In the genomic region with DNA sequence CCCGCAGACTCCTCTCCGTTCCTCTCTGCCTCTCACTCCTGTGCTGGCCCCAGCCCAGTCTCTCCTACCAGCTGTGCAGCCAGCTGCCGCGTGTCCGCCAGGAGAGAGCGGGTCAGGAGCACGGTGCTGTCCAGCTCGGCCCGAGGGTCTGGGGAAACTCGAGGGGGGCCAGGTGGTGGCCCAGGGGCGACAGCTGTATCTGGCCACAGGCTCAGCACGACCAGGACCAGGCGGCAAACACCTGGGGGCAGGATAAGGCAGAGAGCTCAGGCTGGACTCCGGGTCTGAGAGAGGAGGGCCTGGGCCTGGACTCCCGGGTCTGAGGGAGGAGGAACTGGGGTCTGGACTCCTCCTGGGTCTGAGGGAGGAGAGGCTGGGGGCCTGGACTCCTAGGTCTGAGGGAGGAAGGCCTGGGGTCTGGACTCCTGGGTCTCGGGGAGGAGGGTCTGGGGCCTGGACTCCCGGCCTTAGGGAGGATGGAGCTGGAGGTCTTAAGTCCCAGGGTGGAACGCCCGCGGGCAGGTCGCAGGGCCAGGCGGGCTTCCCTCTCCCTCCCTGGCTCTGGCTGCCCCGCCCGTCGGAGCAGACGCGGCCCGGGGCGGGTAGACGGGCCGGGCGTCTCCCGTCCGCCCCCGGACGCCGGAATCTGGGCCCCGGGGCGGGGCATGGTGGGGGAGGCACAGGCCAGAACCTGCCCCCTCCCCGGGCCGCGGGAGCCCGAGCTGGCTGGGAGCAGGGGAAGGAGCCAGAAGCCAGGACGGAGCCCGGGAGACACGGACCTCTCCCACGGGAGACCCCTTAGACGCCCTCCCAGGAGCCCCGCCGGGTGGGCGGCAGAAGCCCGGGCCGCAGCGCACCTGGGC, we compare ENCODE assay signal across 12 cellular contexts. TPM values are rescaled to one million over a fixed set of nuclear protein-coding genes. Genes with fewer than 3 reads are reported as not detected.
DNase-seq lines count a peak whose midpoint lies in the region; ATAC-seq, FAIRE-seq and TF ChIP-seq lines count a peak whose summit lies in the region.
"Had no signal": no experiment of that assay in that cellular context is flagged by ENCODE, and none has a peak within 500 bp of the region (broad histone marks: within the 10 kb centered on the region; RNA-seq: fewer than 3 reads in every experiment).

No MANE protein-coding gene starts in this region.

- no peak overlapping the region for H3K27ac ChIP-seq in thyroid gland

- no peaks in the 10 kb centered on the region for H3K36me3 ChIP-seq in thyroid gland

- no peak overlapping the region for H3K27ac Mint-ChIP-seq in activated T-cell treated with anti-CD3 and anti-CD28 coated beads, Interleukin-2, amount 50 U/mL, for 72 hours

- H3K4me3 Mint-ChIP-seq in activated T-cell treated with anti-CD3 and anti-CD28 coated beads, Interleukin-2, amount 50 U/mL, for 72 hours = peak overlapping the region; percentile 36 to 61

- no peak for TF ChIP-seq POLR2A in thyroid gland (IDR thresholded peaks at IDR 0.05)

- DNase-seq in stimulated activated naive CD4-positive, alpha-beta T cell treated with Interleukin-2 at 50 U/mL for 16 hours (lab: John Stamatoyannopoulos, UW) = peak; percentile 10
- DNase-seq in stimulated activated naive CD4-positive, alpha-beta T cell (lab: John Stamatoyannopoulos, UW) = no peak
- peak; percentile 53 to 57 for DNase-seq in activated T-cell treated with anti-CD3 and anti-CD28 coated beads, Interleukin-2, amount 50 U/mL, for 72 hours
- DNase-seq in iPS-NIHi7 (ENCODE audit: extremely low spot score) (peak; percentile 70), anterior cingulate cortex (lab: John Stamatoyannopoulos, UW) (no peak), thyroid gland (no peak), D721Med (ENCODE audit: insufficient read length, low spot score) (no peak)

- H3K36me3 Mint-ChIP-seq in activated T-cell treated with anti-CD3 and anti-CD28 coated beads, Interleukin-2, amount 50 U/mL, for 72 hours (ENCODE audit: insufficient read depth in 2 of 2) = peaks cover 4 to 6% of the 10 kb centered on the region in 2 donors

- peaks cover 0 to 15% of the 10 kb centered on the region in 2 donors for H3K4me1 ChIP-seq in thyroid gland

- no peaks in the 10 kb centered on the region for H3K9me3 Mint-ChIP-seq in activated T-cell treated with anti-CD3 and anti-CD28 coated beads, Interleukin-2, amount 50 U/mL, for 72 hours

- peaks cover 34% of the 10 kb centered on the region for H3K27me3 Mint-ChIP-seq in activated T-cell treated with anti-CD3 and anti-CD28 coated beads, Interleukin-2, amount 50 U/mL, for 72 hours (ENCODE audit: low read depth)

- TF ChIP-seq CTCF in thyroid gland (IDR thresholded peaks at IDR 0.05) (no peak), D721Med (IDR thresholded peaks at IDR 0.05; ENCODE audit: insufficient read depth, missing control alignments) (no peak)

- peak; percentile 39 to 48 for ATAC-seq in activated T-cell treated with anti-CD3 and anti-CD28 coated beads, Interleukin-2, amount 50 U/mL, for 72 hours (replicated peaks in 1 of 2)
- ATAC-seq in GM19467 (IDR thresholded peaks at IDR 0.05; ENCODE audit: unreplicated experiment) = no peak

- WGBS in thyroid gland, 2 donors = 18 to 25% methylated on average over 9 to 16 of the region's 54 CpGs

- H3K4me3 ChIP-seq in thyroid gland (replicated peaks in 1 of 3) = peak overlapping the region in 1 of 3 donors; percentile 9

- intact Hi-C loops in thyroid gland (cut with DNase I) = no loop called here

- peaks cover 19% of the 10 kb centered on the region for H3K4me1 Mint-ChIP-seq in activated T-cell treated with anti-CD3 and anti-CD28 coated beads, Interleukin-2, amount 50 U/mL, for 72 hours (ENCODE audit: low read depth)

- no peak for FAIRE-seq in D721Med (lab: Jason Lieb, UNC)
- FAIRE-seq: GM18507 had no signal

- H3K9me3 ChIP-seq in thyroid gland = no peaks in the 10 kb centered on the region

- peaks cover 33% of the 10 kb centered on the region for H3K27me3 ChIP-seq in thyroid gland

RNA-seq across cellular contexts. Expression of gene IL11, which starts 1.3 kb away (rescaled TPM):
- 1 to 10 TPM; 4.0 to 5.4 TPM for total RNA-seq in activated T-cell treated with anti-CD3 and anti-CD28 coated beads, Interleukin-2, amount 50 U/mL, for 72 hours
- not detected for total RNA-seq in thyroid gland
- total RNA-seq: mesenteric fat pad, ureter had no signal

RNA-seq across cellular contexts. Expression of gene GARIN5B, which starts 5.9 kb away (rescaled TPM):
- under 1 TPM in 1 of 2 donors, not detected in 1; 0.07 TPM for total RNA-seq in activated T-cell treated with anti-CD3 and anti-CD28 coated beads, Interleukin-2, amount 50 U/mL, for 72 hours
- not detected for total RNA-seq in thyroid gland
- total RNA-seq: mesenteric fat pad; T-helper 1 cell treated with Interleukin-12 subunit alpha and Interleukin-12 subunit beta and Interleukin-4 antibody, amounts not matched to agents 30 ng/mL and 1 ng/mL, for 36 hours; ureter had no signal

RNA-seq across cellular contexts. Expression of gene TMEM190, which starts 7.7 kb away (rescaled TPM):
- not detected for total RNA-seq in activated T-cell treated with anti-CD3 and anti-CD28 coated beads, Interleukin-2, amount 50 U/mL, for 72 hours
- not detected for total RNA-seq in thyroid gland
- total RNA-seq: mesenteric fat pad; T-helper 1 cell treated with Interleukin-12 subunit alpha and Interleukin-12 subunit beta and Interleukin-4 antibody, amounts not matched to agents 30 ng/mL and 1 ng/mL, for 36 hours; ureter had no signal

RNA-seq across cellular contexts. Expression of gene COX6B2, which starts 14.4 kb away (rescaled TPM):
- total RNA-seq in activated T-cell treated with anti-CD3 and anti-CD28 coated beads, Interleukin-2, amount 50 U/mL, for 72 hours = 1 to 10 TPM; 3.1 to 7.4 TPM
- total RNA-seq in thyroid gland = under 1 TPM in 1 of 4 donors, not detected in 3; 0.94 TPM
- total RNA-seq: mesenteric fat pad had no signal

RNA-seq across cellular contexts. Expression of gene TMEM238, which starts 15.2 kb away (rescaled TPM):
- 10 to 100 TPM in 1 of 2 donors, 1 to 10 TPM in 1; 7.5 to 11.7 TPM for total RNA-seq in activated T-cell treated with anti-CD3 and anti-CD28 coated beads, Interleukin-2, amount 50 U/mL, for 72 hours
- 10 to 100 TPM in 3 of 4 donors, 1 to 10 TPM in 1; 6.3 to 73.5 (median 31.2) TPM for total RNA-seq in thyroid gland

Comparison
In these comparisons a context has a peak if more than half of its experiments do, and no peak if none do; other contexts are left out.
1. DNase-seq: peak in stimulated activated naive CD4-positive, alpha-beta T cell treated with Interleukin-2 at 50 U/mL for 16 hours (single experiment), activated T-cell treated with anti-CD3 and anti-CD28 coated beads, Interleukin-2, amount 50 U/mL, for 72 hours (2 of 2) and iPS-NIHi7 (single experiment); none in stimulated activated naive CD4-positive, alpha-beta T cell (0 of 6), anterior cingulate cortex (0 of 58), thyroid gland (0 of 2) and D721Med (single experiment).